Comparison of ENCODE assay signal across 2 cellular contexts in the genomic region with DNA sequence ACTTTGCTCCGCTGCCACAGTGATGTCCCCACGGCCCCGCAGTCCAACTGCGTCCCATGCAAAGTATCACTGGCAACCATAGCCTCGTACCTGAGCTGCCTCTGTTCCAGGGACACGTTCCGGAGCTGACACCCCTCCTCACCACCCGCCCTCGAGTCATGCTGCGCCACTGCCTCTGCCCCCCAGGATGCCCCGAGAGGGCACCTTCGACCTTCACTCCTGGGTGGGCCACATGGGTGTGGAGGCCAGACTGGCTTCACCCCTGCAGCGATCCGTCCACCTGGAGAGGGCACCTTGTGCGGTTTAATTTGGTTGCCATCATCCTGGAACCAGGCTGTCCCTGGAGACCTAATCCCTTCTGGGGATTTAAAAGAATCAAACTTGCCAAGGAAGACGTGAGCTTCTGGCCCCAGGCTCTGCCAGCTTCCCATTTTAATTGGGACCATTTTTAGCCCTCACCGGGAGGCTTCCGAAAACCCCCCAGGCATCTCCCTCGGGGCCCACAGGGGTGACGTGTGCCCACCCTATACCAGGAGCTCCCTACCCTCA.
TF ChIP-seq lines count a peak whose summit lies in the region.

No MANE protein-coding gene starts in this region.

TF ChIP-seq in HEK293, 187 proteins besides CTCF, POLR2A, EP300 and RAD21 (continued from another document):
- TF ChIP-seq, protein P1, sequence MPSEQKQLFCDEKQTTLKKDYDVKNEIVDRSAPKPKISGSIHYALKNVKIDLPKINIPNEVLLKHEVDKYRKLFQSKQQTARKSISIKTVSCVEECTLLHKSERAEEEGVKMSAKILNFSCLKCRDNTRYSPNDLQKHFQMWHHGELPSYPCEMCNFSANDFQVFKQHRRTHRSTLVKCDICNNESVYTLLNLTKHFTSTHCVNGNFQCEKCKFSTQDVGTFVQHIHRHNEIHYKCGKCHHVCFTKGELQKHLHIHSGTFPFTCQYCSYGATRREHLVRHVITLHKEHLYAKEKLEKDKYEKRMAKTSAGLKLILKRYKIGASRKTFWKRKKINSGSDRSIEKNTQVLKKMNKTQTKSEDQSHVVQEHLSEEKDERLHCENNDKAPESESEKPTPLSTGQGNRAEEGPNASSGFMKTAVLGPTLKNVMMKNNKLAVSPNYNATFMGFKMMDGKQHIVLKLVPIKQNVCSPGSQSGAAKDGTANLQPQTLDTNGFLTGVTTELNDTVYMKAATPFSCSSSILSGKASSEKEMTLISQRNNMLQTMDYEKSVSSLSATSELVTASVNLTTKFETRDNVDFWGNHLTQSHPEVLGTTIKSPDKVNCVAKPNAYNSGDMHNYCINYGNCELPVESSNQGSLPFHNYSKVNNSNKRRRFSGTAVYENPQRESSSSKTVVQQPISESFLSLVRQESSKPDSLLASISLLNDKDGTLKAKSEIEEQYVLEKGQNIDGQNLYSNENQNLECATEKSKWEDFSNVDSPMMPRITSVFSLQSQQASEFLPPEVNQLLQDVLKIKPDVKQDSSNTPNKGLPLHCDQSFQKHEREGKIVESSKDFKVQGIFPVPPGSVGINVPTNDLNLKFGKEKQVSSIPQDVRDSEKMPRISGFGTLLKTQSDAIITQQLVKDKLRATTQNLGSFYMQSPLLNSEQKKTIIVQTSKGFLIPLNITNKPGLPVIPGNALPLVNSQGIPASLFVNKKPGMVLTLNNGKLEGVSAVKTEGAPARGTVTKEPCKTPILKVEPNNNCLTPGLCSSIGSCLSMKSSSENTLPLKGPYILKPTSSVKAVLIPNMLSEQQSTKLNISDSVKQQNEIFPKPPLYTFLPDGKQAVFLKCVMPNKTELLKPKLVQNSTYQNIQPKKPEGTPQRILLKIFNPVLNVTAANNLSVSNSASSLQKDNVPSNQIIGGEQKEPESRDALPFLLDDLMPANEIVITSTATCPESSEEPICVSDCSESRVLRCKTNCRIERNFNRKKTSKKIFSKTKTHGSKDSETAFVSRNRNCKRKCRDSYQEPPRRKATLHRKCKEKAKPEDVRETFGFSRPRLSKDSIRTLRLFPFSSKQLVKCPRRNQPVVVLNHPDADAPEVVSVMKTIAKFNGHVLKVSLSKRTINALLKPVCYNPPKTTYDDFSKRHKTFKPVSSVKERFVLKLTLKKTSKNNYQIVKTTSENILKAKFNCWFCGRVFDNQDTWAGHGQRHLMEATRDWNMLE (tag by site-specific recombination; conservative IDR thresholded peaks at IDR 0.05; ENCODE audit: low read depth) = no peak
- no peak for TF ChIP-seq ZNF426 (tag by site-specific recombination; IDR thresholded peaks at IDR 0.05)
- no peak for TF ChIP-seq ZNF146 (tag by site-specific recombination; IDR thresholded peaks at IDR 0.05)
- no peak for TF ChIP-seq ZNF341 (tag by site-specific recombination; IDR thresholded peaks at IDR 0.05; ENCODE audit: low read depth)
- no peak for TF ChIP-seq SALL2 (tag by site-specific recombination; IDR thresholded peaks at IDR 0.05; ENCODE audit: borderline replicate concordance)
- no peak for TF ChIP-seq BCL11B (tag by site-specific recombination; IDR thresholded peaks at IDR 0.05; ENCODE audit: low read depth)
- no peak for TF ChIP-seq ZNF473 (tag by site-specific recombination; IDR thresholded peaks at IDR 0.05)
- no peak for TF ChIP-seq ZSCAN16 (tag by site-specific recombination; IDR thresholded peaks at IDR 0.05)

TF ChIP-seq in H1, 55 proteins besides CTCF, POLR2A, EP300 and RAD21 (continued from another document):
- TF ChIP-seq, protein P2, sequence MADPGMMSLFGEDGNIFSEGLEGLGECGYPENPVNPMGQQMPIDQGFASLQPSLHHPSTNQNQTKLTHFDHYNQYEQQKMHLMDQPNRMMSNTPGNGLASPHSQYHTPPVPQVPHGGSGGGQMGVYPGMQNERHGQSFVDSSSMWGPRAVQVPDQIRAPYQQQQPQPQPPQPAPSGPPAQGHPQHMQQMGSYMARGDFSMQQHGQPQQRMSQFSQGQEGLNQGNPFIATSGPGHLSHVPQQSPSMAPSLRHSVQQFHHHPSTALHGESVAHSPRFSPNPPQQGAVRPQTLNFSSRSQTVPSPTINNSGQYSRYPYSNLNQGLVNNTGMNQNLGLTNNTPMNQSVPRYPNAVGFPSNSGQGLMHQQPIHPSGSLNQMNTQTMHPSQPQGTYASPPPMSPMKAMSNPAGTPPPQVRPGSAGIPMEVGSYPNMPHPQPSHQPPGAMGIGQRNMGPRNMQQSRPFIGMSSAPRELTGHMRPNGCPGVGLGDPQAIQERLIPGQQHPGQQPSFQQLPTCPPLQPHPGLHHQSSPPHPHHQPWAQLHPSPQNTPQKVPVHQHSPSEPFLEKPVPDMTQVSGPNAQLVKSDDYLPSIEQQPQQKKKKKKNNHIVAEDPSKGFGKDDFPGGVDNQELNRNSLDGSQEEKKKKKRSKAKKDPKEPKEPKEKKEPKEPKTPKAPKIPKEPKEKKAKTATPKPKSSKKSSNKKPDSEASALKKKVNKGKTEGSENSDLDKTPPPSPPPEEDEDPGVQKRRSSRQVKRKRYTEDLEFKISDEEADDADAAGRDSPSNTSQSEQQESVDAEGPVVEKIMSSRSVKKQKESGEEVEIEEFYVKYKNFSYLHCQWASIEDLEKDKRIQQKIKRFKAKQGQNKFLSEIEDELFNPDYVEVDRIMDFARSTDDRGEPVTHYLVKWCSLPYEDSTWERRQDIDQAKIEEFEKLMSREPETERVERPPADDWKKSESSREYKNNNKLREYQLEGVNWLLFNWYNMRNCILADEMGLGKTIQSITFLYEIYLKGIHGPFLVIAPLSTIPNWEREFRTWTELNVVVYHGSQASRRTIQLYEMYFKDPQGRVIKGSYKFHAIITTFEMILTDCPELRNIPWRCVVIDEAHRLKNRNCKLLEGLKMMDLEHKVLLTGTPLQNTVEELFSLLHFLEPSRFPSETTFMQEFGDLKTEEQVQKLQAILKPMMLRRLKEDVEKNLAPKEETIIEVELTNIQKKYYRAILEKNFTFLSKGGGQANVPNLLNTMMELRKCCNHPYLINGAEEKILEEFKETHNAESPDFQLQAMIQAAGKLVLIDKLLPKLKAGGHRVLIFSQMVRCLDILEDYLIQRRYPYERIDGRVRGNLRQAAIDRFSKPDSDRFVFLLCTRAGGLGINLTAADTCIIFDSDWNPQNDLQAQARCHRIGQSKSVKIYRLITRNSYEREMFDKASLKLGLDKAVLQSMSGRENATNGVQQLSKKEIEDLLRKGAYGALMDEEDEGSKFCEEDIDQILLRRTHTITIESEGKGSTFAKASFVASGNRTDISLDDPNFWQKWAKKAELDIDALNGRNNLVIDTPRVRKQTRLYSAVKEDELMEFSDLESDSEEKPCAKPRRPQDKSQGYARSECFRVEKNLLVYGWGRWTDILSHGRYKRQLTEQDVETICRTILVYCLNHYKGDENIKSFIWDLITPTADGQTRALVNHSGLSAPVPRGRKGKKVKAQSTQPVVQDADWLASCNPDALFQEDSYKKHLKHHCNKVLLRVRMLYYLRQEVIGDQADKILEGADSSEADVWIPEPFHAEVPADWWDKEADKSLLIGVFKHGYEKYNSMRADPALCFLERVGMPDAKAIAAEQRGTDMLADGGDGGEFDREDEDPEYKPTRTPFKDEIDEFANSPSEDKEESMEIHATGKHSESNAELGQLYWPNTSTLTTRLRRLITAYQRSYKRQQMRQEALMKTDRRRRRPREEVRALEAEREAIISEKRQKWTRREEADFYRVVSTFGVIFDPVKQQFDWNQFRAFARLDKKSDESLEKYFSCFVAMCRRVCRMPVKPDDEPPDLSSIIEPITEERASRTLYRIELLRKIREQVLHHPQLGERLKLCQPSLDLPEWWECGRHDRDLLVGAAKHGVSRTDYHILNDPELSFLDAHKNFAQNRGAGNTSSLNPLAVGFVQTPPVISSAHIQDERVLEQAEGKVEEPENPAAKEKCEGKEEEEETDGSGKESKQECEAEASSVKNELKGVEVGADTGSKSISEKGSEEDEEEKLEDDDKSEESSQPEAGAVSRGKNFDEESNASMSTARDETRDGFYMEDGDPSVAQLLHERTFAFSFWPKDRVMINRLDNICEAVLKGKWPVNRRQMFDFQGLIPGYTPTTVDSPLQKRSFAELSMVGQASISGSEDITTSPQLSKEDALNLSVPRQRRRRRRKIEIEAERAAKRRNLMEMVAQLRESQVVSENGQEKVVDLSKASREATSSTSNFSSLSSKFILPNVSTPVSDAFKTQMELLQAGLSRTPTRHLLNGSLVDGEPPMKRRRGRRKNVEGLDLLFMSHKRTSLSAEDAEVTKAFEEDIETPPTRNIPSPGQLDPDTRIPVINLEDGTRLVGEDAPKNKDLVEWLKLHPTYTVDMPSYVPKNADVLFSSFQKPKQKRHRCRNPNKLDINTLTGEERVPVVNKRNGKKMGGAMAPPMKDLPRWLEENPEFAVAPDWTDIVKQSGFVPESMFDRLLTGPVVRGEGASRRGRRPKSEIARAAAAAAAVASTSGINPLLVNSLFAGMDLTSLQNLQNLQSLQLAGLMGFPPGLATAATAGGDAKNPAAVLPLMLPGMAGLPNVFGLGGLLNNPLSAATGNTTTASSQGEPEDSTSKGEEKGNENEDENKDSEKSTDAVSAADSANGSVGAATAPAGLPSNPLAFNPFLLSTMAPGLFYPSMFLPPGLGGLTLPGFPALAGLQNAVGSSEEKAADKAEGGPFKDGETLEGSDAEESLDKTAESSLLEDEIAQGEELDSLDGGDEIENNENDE (IDR thresholded peaks at IDR 0.05; ENCODE audit: insufficient replicate concordance, low read length) = no peak
- TF ChIP-seq MAFK (IDR thresholded peaks at IDR 0.05; ENCODE audit: low read depth, low read length) = no peak
- no peak for TF ChIP-seq GABPA (IDR thresholded peaks at IDR 0.05; ENCODE audit: borderline replicate concordance, insufficient read depth, low read length)
- TF ChIP-seq HDAC6 (IDR thresholded peaks at IDR 0.05; ENCODE audit: low read depth, low read length) = no peak
- TF ChIP-seq CBX8 (IDR thresholded peaks at IDR 0.05; ENCODE audit: borderline replicate concordance, low read depth, low read length) = no peak
- TF ChIP-seq KDM4A (IDR thresholded peaks at IDR 0.05; ENCODE audit: low read depth, low read length, severe bottlenecking) = no peak
- TF ChIP-seq CTBP2 (IDR thresholded peaks at IDR 0.05; ENCODE audit: borderline replicate concordance, insufficient read depth, insufficient read length, low read length) = no peak
- no peak for TF ChIP-seq ZNF274 (IDR thresholded peaks at IDR 0.05; ENCODE audit: borderline replicate concordance, extremely low read depth, low read length)
- TF ChIP-seq, protein P3, sequence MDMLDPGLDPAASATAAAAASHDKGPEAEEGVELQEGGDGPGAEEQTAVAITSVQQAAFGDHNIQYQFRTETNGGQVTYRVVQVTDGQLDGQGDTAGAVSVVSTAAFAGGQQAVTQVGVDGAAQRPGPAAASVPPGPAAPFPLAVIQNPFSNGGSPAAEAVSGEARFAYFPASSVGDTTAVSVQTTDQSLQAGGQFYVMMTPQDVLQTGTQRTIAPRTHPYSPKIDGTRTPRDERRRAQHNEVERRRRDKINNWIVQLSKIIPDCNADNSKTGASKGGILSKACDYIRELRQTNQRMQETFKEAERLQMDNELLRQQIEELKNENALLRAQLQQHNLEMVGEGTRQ (IDR thresholded peaks at IDR 0.05; ENCODE audit: low read length) = no peak
- no peak for TF ChIP-seq KDM5A (IDR thresholded peaks at IDR 0.05; ENCODE audit: low read length)
- TF ChIP-seq TAF1 (IDR thresholded peaks at IDR 0.05; ENCODE audit: low read depth, low read length) = no peak
- TF ChIP-seq SUZ12 (IDR thresholded peaks at IDR 0.05; ENCODE audit: low read length) = no peak
- TF ChIP-seq CHD1 (IDR thresholded peaks at IDR 0.05; ENCODE audit: low read depth, low read length) = no peak
